Comparison of ENCODE assay signal across 24 cellular contexts in genomic region chrX:44733931-44734330, GRCh38.
DNase-seq lines count a peak whose midpoint lies in the region; ATAC-seq and FAIRE-seq lines count a peak whose summit lies in the region.
"Had no signal": no experiment of that assay in that cellular context is flagged by ENCODE, and none has a peak within 500 bp of the region (broad histone marks: within the 10 kb centered on the region; RNA-seq: fewer than 3 reads in every experiment).

No MANE protein-coding gene starts in this region.

- no peaks in the 10 kb centered on the region for H3K27me3 ChIP-seq in GM23248 (replicated peaks; ENCODE audit: insufficient read depth)
- H3K27me3 ChIP-seq: BLaER1 treated with 17β-estradiol and CSF1 and Interleukin-3, amounts not matched to agents 10 nM and 100 nM had no signal

- no peak for FAIRE-seq in RCC 7860 (lab: Jason Lieb, UNC)
- FAIRE-seq: D721Med, GM19239 had no signal

- no peak overlapping the region for H3K9ac ChIP-seq in GM23248
- H3K9ac ChIP-seq: BLaER1 treated with 17β-estradiol and CSF1 and Interleukin-3, amounts not matched to agents 10 nM and 100 nM had no signal

- in situ Hi-C loops in GM23248 (cut with MboI), result no loop called here

- H2AFZ ChIP-seq in GM23248, result no peak overlapping the region
- H2AFZ ChIP-seq: GM23338 had no signal

- H3F3A ChIP-seq in GM23248 (ENCODE audit: insufficient read depth), result peaks cover 14% of the 10 kb centered on the region

- no peaks in the 10 kb centered on the region for H3K4me1 ChIP-seq in GM23248 (ENCODE audit: insufficient read depth)
- H3K4me1 ChIP-seq: BLaER1 treated with 17β-estradiol and CSF1 and Interleukin-3, amounts not matched to agents 10 nM and 100 nM had no signal

- no peaks in the 10 kb centered on the region for H3K9me3 ChIP-seq in GM23248 (ENCODE audit: low read depth)

- no peaks in the 10 kb centered on the region for H3K79me2 ChIP-seq in GM23248 (ENCODE audit: insufficient read depth)

- no peaks in the 10 kb centered on the region for H4K20me1 ChIP-seq in GM23248 (ENCODE audit: insufficient read depth)
- H4K20me1 ChIP-seq: BLaER1 treated with 17β-estradiol and CSF1 and Interleukin-3, amounts not matched to agents 10 nM and 100 nM had no signal

- H3K4me2 ChIP-seq in GM23248 (ENCODE audit: unreplicated experiment), result no peak overlapping the region
- H3K4me2 ChIP-seq: BLaER1 treated with 17β-estradiol and CSF1 and Interleukin-3, amounts not matched to agents 10 nM and 100 nM; GM23338 had no signal

- no peaks in the 10 kb centered on the region for H3K36me3 ChIP-seq in GM23248 (ENCODE audit: low read depth)
- H3K36me3 ChIP-seq: BLaER1 treated with 17β-estradiol and CSF1 and Interleukin-3, amounts not matched to agents 10 nM and 100 nM had no signal

- H3K4me3 ChIP-seq in GM23248, result no peak overlapping the region
- H3K4me3 ChIP-seq: BLaER1 treated with 17β-estradiol and CSF1 and Interleukin-3, amounts not matched to agents 10 nM and 100 nM; GM23338 had no signal

- H3K27ac ChIP-seq in GM23248, result peak overlapping the region; percentile 30; the same call in 1 of the 2 replicates
- H3K27ac ChIP-seq: BLaER1 treated with 17β-estradiol and CSF1 and Interleukin-3, amounts not matched to agents 10 nM and 100 nM; RWPE1 had no signal

- no peak for ATAC-seq in GM18907 (IDR thresholded peaks at IDR 0.05; ENCODE audit: unreplicated experiment)
- ATAC-seq in HG02798 (IDR thresholded peaks at IDR 0.05; ENCODE audit: poor library complexity, unreplicated experiment), result no peak
- ATAC-seq: CD8-positive, alpha-beta T cell; GM23338; HCT116; SK-N-SH treated with all-trans-retinoic acid at 6 μM for 48 hours had no signal

- H3K9me2 ChIP-seq in GM23248 (ENCODE audit: insufficient read depth), result no peaks in the 10 kb centered on the region

- DNase-seq in AG08395 (ENCODE audit: low spot score), result peak; percentile 19
- peak; percentile 54 for DNase-seq in GM23248
- peak; percentile 3 for DNase-seq in RCC 7860 (ENCODE audit: low spot score)
- DNase-seq in fibroblast of peridontal ligament (ENCODE audit: extremely low read depth), result peak; percentile 4
- no peak for DNase-seq in NCI-H1092 (lab: John Stamatoyannopoulos, UW)
- no peak for DNase-seq in SKM-1 (lab: John Stamatoyannopoulos, UW; ENCODE audit: unreplicated experiment)
- DNase-seq: 8988T; CD8-positive, alpha-beta T cell; DMS79; NCI-H1105 treated with DMSO at 0.1 percent for 48 hours; NCI-H1694; NCI-H2081 treated with DMSO at 0.1 percent for 48 hours; NCI-H510A; NCI-H774; SIG-M5 had no signal

Comparison
In these comparisons a context has a peak if more than half of its experiments do, and no peak if none do; other contexts are left out.
1. DNase-seq: peak in AG08395 (single experiment), GM23248 (single experiment), RCC 7860 (single experiment) and fibroblast of peridontal ligament (single experiment); none in NCI-H1092 (single experiment) and SKM-1 (single experiment).